12 cellular contexts compared by ENCODE assay signal in genomic region chr20:33991498-33991897, GRCh38. TPM values are rescaled to one million over a fixed set of nuclear protein-coding genes. Genes with fewer than 3 reads are reported as not detected.
A peak's percentile ranks its signal among the peaks of the same experiment; 100 is the strongest.
DNase-seq lines count a peak whose midpoint lies in the region; ATAC-seq, FAIRE-seq and TF ChIP-seq lines count a peak whose summit lies in the region.
"Had no signal": no experiment of that assay in that cellular context is flagged by ENCODE, and none has a peak within 500 bp of the region (broad histone marks: within the 10 kb centered on the region; RNA-seq: fewer than 3 reads in every experiment).

No MANE protein-coding gene starts in this region.

- peaks cover 10% of the 10 kb centered on the region; the same call in 1 of the 2 replicates for H3K79me1 ChIP-seq in H1 (ENCODE audit: low read depth, low read length)

- TF ChIP-seq CTCF in PC-3 (conservative IDR thresholded peaks at IDR 0.05; ENCODE audit: low read depth, low read length) (no peak), H1 (IDR thresholded peaks at IDR 0.05; ENCODE audit: control extremely low read depth in 1 of 3, insufficient read depth in 1 of 3, low read depth in 1 of 3, low read length in 3 of 3) (no peak)

- no peak overlapping the region for H2AK5ac ChIP-seq in H1 (ENCODE audit: low read depth, low read length)

- H3K9me3 ChIP-seq in PC-3 (ENCODE audit: low read length) (no peaks in the 10 kb centered on the region), H1 (ENCODE audit: insufficient read depth in 2 of 2, low read depth in 1 of 2, low read length in 1 of 2) (no peaks in the 10 kb centered on the region)

- H3K4me3 ChIP-seq in PC-3 (ENCODE audit: low read length) (peak overlapping the region; percentile 95; the same call in 1 of the 2 replicates), H1 (ENCODE audit: extremely low read depth in 1 of 4, insufficient read depth in 2 of 4, low read depth in 3 of 4, low read length in 4 of 4) (peak overlapping the region; percentile 11 to 92 (median 51); a peak in 4 of 8 replicates)

- no peak overlapping the region for H2BK20ac ChIP-seq in H1 (ENCODE audit: low read length)

- H3K27me3 ChIP-seq in PC-3 (ENCODE audit: low read length) = no peaks in the 10 kb centered on the region
- H3K27me3 ChIP-seq in H1 (replicated peaks in 1 of 4; ENCODE audit: control insufficient read depth in 3 of 4, extremely low read depth in 1 of 4, insufficient read depth in 3 of 4, low read length in 3 of 4) = no peaks in the 10 kb centered on the region

- CTCF ChIA-PET in PC-3 (lab: Charles Lee) (no interaction called here), H1 (lab: Charles Lee; ENCODE audit: partially characterized antibody) (no interaction called here)

- H3K4me1 ChIP-seq in PC-3 (ENCODE audit: insufficient read depth, low read length) (peaks cover 20% of the 10 kb centered on the region), H1 (replicated peaks in 1 of 4; ENCODE audit: control insufficient read depth in 3 of 4, insufficient read depth in 4 of 4, low read length in 3 of 4) (peaks cover 1 to 11% (median 5%) of the 10 kb centered on the region in 4 experiments; a peak in 5 of 7 replicates)

- H2BK5ac ChIP-seq in H1 (ENCODE audit: low read depth, low read length) = no peak overlapping the region

- H2BK12ac ChIP-seq in H1 (ENCODE audit: low read depth, low read length) = no peak overlapping the region

- FAIRE-seq in H1 (lab: Jason Lieb, UNC) = no peak
- FAIRE-seq: islet of Langerhans had no signal

- H3K56ac ChIP-seq in H1 (replicated peaks; ENCODE audit: insufficient read length, low read depth, low read length) = no peak overlapping the region

- H3K27ac Mint-ChIP-seq in activated T-cell treated with anti-CD3 and anti-CD28 coated beads, Interleukin-2, amount 50 U/mL, for 72 hours = no peak overlapping the region
- H3K27ac Mint-ChIP-seq in stimulated activated naive B cell treated with anti-CD40 and anti-IgM and Interleukin-4, amounts not matched to agents 10 μg/mL and 1 μg/mL and 100 μg/mL, for 72 hours = peak overlapping the region; percentile 69

- H3K9ac ChIP-seq in PC-3 (ENCODE audit: low read length) = no peak overlapping the region
- H3K9ac ChIP-seq in H1 (replicated peaks in 1 of 4; ENCODE audit: extremely low read depth in 1 of 4, low read depth in 3 of 4, low read length in 3 of 4) = no peak overlapping the region; a peak in 1 of 7 replicates

- H3K36me3 ChIP-seq in PC-3 (ENCODE audit: low read depth, low read length) (no peaks in the 10 kb centered on the region), H1 (ENCODE audit: control insufficient read depth in 2 of 4, insufficient read depth in 4 of 4, low read length in 3 of 4) (no peaks in the 10 kb centered on the region)

- no peak for ATAC-seq in activated T-cell treated with anti-CD3 and anti-CD28 coated beads, Interleukin-2, amount 50 U/mL, for 72 hours (replicated peaks in 1 of 2)
- ATAC-seq in PC-3 = no peak
- no peak for ATAC-seq in stimulated activated naive B cell treated with anti-CD40 and anti-IgM and Interleukin-4, amounts not matched to agents 10 μg/mL and 1 μg/mL and 100 μg/mL, for 72 hours (replicated peaks)
- ATAC-seq in HG02973 (IDR thresholded peaks at IDR 0.05; ENCODE audit: unreplicated experiment) = no peak

- POLR2A ChIA-PET in PC-3 (lab: Charles Lee; ENCODE audit: unreplicated experiment) = no interaction called here
- POLR2A ChIA-PET in H1 (lab: Charles Lee; ENCODE audit: partially characterized antibody) = interaction anchor here (1.0 to 3.9 kb wide), 6 partner anchors 9 to 109 kb away, joined by 3 to 43 read pairs (median 7); no protein-coding TSS in a partner anchor

- peak overlapping the region; percentile 86 to 88 for H3K4me3 Mint-ChIP-seq in activated T-cell treated with anti-CD3 and anti-CD28 coated beads, Interleukin-2, amount 50 U/mL, for 72 hours
- peak overlapping the region; percentile 85 to 94 for H3K4me3 Mint-ChIP-seq in stimulated activated naive B cell treated with anti-CD40 and anti-IgM and Interleukin-4, amounts not matched to agents 10 μg/mL and 1 μg/mL and 100 μg/mL, for 72 hours

- 93% methylated on average over 6 of the region's 6 CpGs; no CpG with 5 or more reads in 1 of the 2 experiments for WGBS in H1 (ENCODE audit: extremely low coverage in 1 of 2, insufficient coverage in 1 of 2, insufficient read length in 1 of 2, insufficient replicate concordance in 2 of 2, low coverage in 1 of 2, low lambda C conversion rate in 2 of 2, missing lambda C conversion rate in 1 of 2), 2 experiments

- no peak overlapping the region for H4K5ac ChIP-seq in H1 (ENCODE audit: insufficient read length, low read depth, low read length)

- no peaks in the 10 kb centered on the region for H3K9me2 ChIP-seq in PC-3 (replicated peaks; ENCODE audit: low read length)

- H3K4me1 Mint-ChIP-seq in activated T-cell treated with anti-CD3 and anti-CD28 coated beads, Interleukin-2, amount 50 U/mL, for 72 hours (ENCODE audit: low read depth) = peaks cover 48% of the 10 kb centered on the region
- H3K4me1 Mint-ChIP-seq in stimulated activated naive B cell treated with anti-CD40 and anti-IgM and Interleukin-4, amounts not matched to agents 10 μg/mL and 1 μg/mL and 100 μg/mL, for 72 hours = peaks cover 21 to 55% of the 10 kb centered on the region in 2 donors

- TF ChIP-seq RAD21 in H1 (IDR thresholded peaks at IDR 0.05 in 1 of 2, conservative IDR thresholded peaks at IDR 0.05 in 1 of 2; ENCODE audit: low read depth in 2 of 2, low read length in 2 of 2) = no peak

- H3K23me2 ChIP-seq in H1 (ENCODE audit: low read depth, low read length) = peaks cover 10% of the 10 kb centered on the region

- H3F3A ChIP-seq in PC-3 (ENCODE audit: low read length, unreplicated experiment) = no peaks in the 10 kb centered on the region

- no peak overlapping the region for H3K14ac ChIP-seq in H1 (ENCODE audit: insufficient read length)

- no peak for TF ChIP-seq EP300 in H1 (IDR thresholded peaks at IDR 0.05; ENCODE audit: borderline replicate concordance in 1 of 2, low read depth in 2 of 2, low read length in 2 of 2)

- no peak overlapping the region for H3K23ac ChIP-seq in H1 (ENCODE audit: insufficient read length)

- H3K27ac ChIP-seq in PC-3 (ENCODE audit: low read length) = no peak overlapping the region
- H3K27ac ChIP-seq in H1 (ENCODE audit: low read depth, low read length) = no peak overlapping the region

- TF ChIP-seq POLR2A in H1 (IDR thresholded peaks at IDR 0.05; ENCODE audit: control extremely low read depth in 1 of 2, low read depth in 2 of 2, low read length in 2 of 2) = no peak

- no peaks in the 10 kb centered on the region for H3K27me3 Mint-ChIP-seq in activated T-cell treated with anti-CD3 and anti-CD28 coated beads, Interleukin-2, amount 50 U/mL, for 72 hours (ENCODE audit: low read depth)
- H3K27me3 Mint-ChIP-seq in stimulated activated naive B cell treated with anti-CD40 and anti-IgM and Interleukin-4, amounts not matched to agents 10 μg/mL and 1 μg/mL and 100 μg/mL, for 72 hours = no peaks in the 10 kb centered on the region

- H3K36me3 Mint-ChIP-seq in activated T-cell treated with anti-CD3 and anti-CD28 coated beads, Interleukin-2, amount 50 U/mL, for 72 hours (ENCODE audit: insufficient read depth in 2 of 2) = peaks cover 5 to 7% of the 10 kb centered on the region in 2 donors
- H3K36me3 Mint-ChIP-seq in stimulated activated naive B cell treated with anti-CD40 and anti-IgM and Interleukin-4, amounts not matched to agents 10 μg/mL and 1 μg/mL and 100 μg/mL, for 72 hours = peaks cover 15 to 17% of the 10 kb centered on the region in 2 donors

- H2AFZ ChIP-seq in PC-3 (ENCODE audit: low read length) (no peak overlapping the region), H1 (ENCODE audit: low read length) (no peak overlapping the region)

- H3K18ac ChIP-seq in H1 (ENCODE audit: extremely low read depth, low read length) = no peak overlapping the region

- intact Hi-C loops in PC-3 (cut with micrococcal nuclease) = loop anchor here (10.0 kb wide), 1 partner anchor 177 kb away; the partner anchor contains the start of gene CHMP4B

- no peak overlapping the region for H2BK15ac ChIP-seq in H1 (ENCODE audit: low read length)

- H3K4me2 ChIP-seq in PC-3 (ENCODE audit: low read length) (peak overlapping the region; percentile 84; the same call in 1 of the 2 replicates), H1 (ENCODE audit: insufficient read depth in 1 of 2, low read depth in 2 of 2, low read length in 2 of 2) (peak overlapping the region; percentile 79 to 96; a peak in 3 of 4 replicates)

- no peak for DNase-seq in activated T-cell treated with anti-CD3 and anti-CD28 coated beads, Interleukin-2, amount 50 U/mL, for 72 hours
- DNase-seq in activated T-cell treated with anti-CD3 and anti-CD28 coated beads, Interleukin-2, amount 50 U/mL, for 1 hour = no peak
- no peak for DNase-seq in PC-3
- DNase-seq in H1 (ENCODE audit: low read depth in 1 of 2, low spot score in 2 of 2) = no peak
- DNase-seq in stimulated activated naive B cell treated with anti-CD40 and anti-IgM and Interleukin-4, amounts not matched to agents 10 μg/mL and 1 μg/mL and 100 μg/mL, for 72 hours = no peak
- no peak for DNase-seq in DMS153 treated with DMSO at 0.1 percent for 48 hours (lab: John Stamatoyannopoulos, UW; ENCODE audit: unreplicated experiment)
- DNase-seq in EL = no peak
- DNase-seq: AML-193; NCI-H2081 treated with DMSO at 0.1 percent for 48 hours; stimulated activated CD4-positive, alpha-beta T cell treated with anti-CD3 and anti-CD28 coated beads, Interleukin-4, amount 100 ng/mL, for 24 hours had no signal

- no peak overlapping the region for H2BK120ac ChIP-seq in H1 (replicated peaks; ENCODE audit: low read depth, low read length)

- no peak overlapping the region for H3K4ac ChIP-seq in H1 (replicated peaks; ENCODE audit: insufficient read length, low read depth, low read length)

- peaks cover 21% of the 10 kb centered on the region for H4K20me1 ChIP-seq in PC-3 (ENCODE audit: low read length)
- H4K20me1 ChIP-seq in H1 (replicated peaks in 1 of 2; ENCODE audit: control insufficient read depth in 1 of 2, insufficient read depth in 2 of 2, low read length in 2 of 2) = peaks cover 1 to 9% of the 10 kb centered on the region in 2 experiments

- H4K91ac ChIP-seq in H1 (replicated peaks; ENCODE audit: insufficient read length, low read length) = no peak overlapping the region

- BruUV-seq in PC-3 (replicated peaks; lab: Mats Ljungman, UMichigan) = no TSS peak

- H3K79me2 ChIP-seq in PC-3 (ENCODE audit: low read length) (peaks cover 39% of the 10 kb centered on the region), H1 (ENCODE audit: control insufficient read depth in 1 of 2, insufficient read depth in 2 of 2, low read length in 2 of 2) (peaks cover 21 to 35% of the 10 kb centered on the region in 2 experiments)

- H3K9me3 Mint-ChIP-seq in activated T-cell treated with anti-CD3 and anti-CD28 coated beads, Interleukin-2, amount 50 U/mL, for 72 hours = no peaks in the 10 kb centered on the region
- no peaks in the 10 kb centered on the region for H3K9me3 Mint-ChIP-seq in stimulated activated naive B cell treated with anti-CD40 and anti-IgM and Interleukin-4, amounts not matched to agents 10 μg/mL and 1 μg/mL and 100 μg/mL, for 72 hours

- no peak overlapping the region for H4K8ac ChIP-seq in H1 (ENCODE audit: extremely low read depth, insufficient read depth, low read length)

RNA-seq across cellular contexts. Expression of gene RALY, which starts 2.2 kb away (rescaled TPM):
- total RNA-seq in activated T-cell treated with anti-CD3 and anti-CD28 coated beads, Interleukin-2, amount 50 U/mL, for 72 hours = 100 to 1,000 TPM; 148 to 164 TPM
- 160 and 269 TPM in 2 replicates for total RNA-seq in PC-3 (2014; rRNA removed)
- total RNA-seq in H1 (2021; fragmentation: NEBNext Ultra II Directional; extraction: Animal tissue kit (Norgen Biotek cat#: 25700)) = 148 and 150 TPM in 2 replicates
- 133 and 185 TPM in 2 replicates for polyA plus RNA-seq in H1 (2011; rRNA removed)
- polyA plus RNA-seq in H1 (2011; cell fraction: cytosol; rRNA removed) = 176 TPM
- polyA plus RNA-seq in H1 (2011; cell fraction: nucleus; rRNA removed) = 127 TPM
- polyA plus RNA-seq in H1 (2012, experiment 1 of 2) = 102 to 160 TPM (median 153 TPM) in 4 replicates
- 148 TPM for polyA plus RNA-seq in H1 (2012, experiment 2 of 2)
- 96.1 TPM for polyA plus RNA-seq in H1 (2013, experiment 1 of 2)
- 94.3 TPM for polyA plus RNA-seq in H1 (2013, experiment 2 of 2)
- 65.8 and 87.5 TPM in 2 replicates for polyA minus RNA-seq in H1 (2011; rRNA and poly(A)+ RNA removed)
- polyA minus RNA-seq in H1 (2011; cell fraction: cytosol; rRNA and poly(A)+ RNA removed) = 75.6 TPM
- polyA minus RNA-seq in H1 (2011; cell fraction: nucleus; rRNA and poly(A)+ RNA removed) = 64.8 TPM
